ENCODE assay signal across 10 cellular contexts in genomic region chr1:67144696-67145095, GRCh38. TPM values are rescaled to one million over a fixed set of nuclear protein-coding genes. Genes with fewer than 3 reads are reported as not detected.
A peak's percentile ranks its signal among the peaks of the same experiment; 100 is the strongest.
DNase-seq lines count a peak whose midpoint lies in the region; ATAC-seq and TF ChIP-seq lines count a peak whose summit lies in the region.
"Had no signal": no experiment of that assay in that cellular context is flagged by ENCODE, and none has a peak within 500 bp of the region (broad histone marks: within the 10 kb centered on the region; RNA-seq: fewer than 3 reads in every experiment).

No MANE protein-coding gene starts in this region.

- no peaks in the 10 kb centered on the region for H4K20me1 ChIP-seq in GM23248 (ENCODE audit: insufficient read depth)

- H3K27me3 ChIP-seq in CD8-positive, alpha-beta T cell (ENCODE audit: insufficient read depth, low read length) = no peaks in the 10 kb centered on the region
- H3K27me3 ChIP-seq in GM23248 (replicated peaks; ENCODE audit: insufficient read depth) = no peaks in the 10 kb centered on the region

- CTCF ChIA-PET in CD8-positive, alpha-beta T cell (lab: Charles Lee) = interaction anchor here (0.6 to 11.5 kb wide), 20 partner anchors 10 to 642 kb away, joined by 3 to 234 read pairs (median 4); partner anchors contain the start of genes C1orf141 and SLC35D1

- in situ Hi-C loops in GM23248 (cut with MboI) = loop anchor here (5.0 kb wide), 2 partner anchors 147 to 382 kb away; no protein-coding TSS in a partner anchor

- H3K36me3 Mint-ChIP-seq in CD8-positive, alpha-beta T cell = no peaks in the 10 kb centered on the region

- no peaks in the 10 kb centered on the region for H3K36me3 ChIP-seq in CD8-positive, alpha-beta T cell (ENCODE audit: insufficient read depth, low read length)
- H3K36me3 ChIP-seq in GM23248 (ENCODE audit: low read depth) = no peaks in the 10 kb centered on the region

- no peak overlapping the region for H3K27ac ChIP-seq in CD8-positive, alpha-beta T cell (ENCODE audit: low read depth, low read length)
- H3K27ac ChIP-seq in GM23248 = no peak overlapping the region

- H3K9me3 Mint-ChIP-seq in CD8-positive, alpha-beta T cell = no peaks in the 10 kb centered on the region

- H3K27ac Mint-ChIP-seq in CD8-positive, alpha-beta T cell = peak overlapping the region; percentile 20

- no peaks in the 10 kb centered on the region for H3F3A ChIP-seq in GM23248 (ENCODE audit: insufficient read depth)

- H3K4me3 ChIP-seq in CD8-positive, alpha-beta T cell (ENCODE audit: low read depth, low read length) = no peak overlapping the region
- no peak overlapping the region for H3K4me3 ChIP-seq in GM23248

- peak overlapping the region; percentile 27 for H3K4me3 Mint-ChIP-seq in CD8-positive, alpha-beta T cell

- H3K4me2 ChIP-seq in GM23248 (ENCODE audit: unreplicated experiment) = no peak overlapping the region

- H3K9me2 ChIP-seq in GM23248 (ENCODE audit: insufficient read depth) = no peaks in the 10 kb centered on the region

- H3K27me3 Mint-ChIP-seq in CD8-positive, alpha-beta T cell (ENCODE audit: low read depth) = no peaks in the 10 kb centered on the region

- peak; percentile 83 for TF ChIP-seq CTCF in CD8-positive, alpha-beta T cell (IDR thresholded peaks at IDR 0.05)

- peaks cover 45% of the 10 kb centered on the region for H3K4me1 Mint-ChIP-seq in CD8-positive, alpha-beta T cell (ENCODE audit: low read depth)

- no peak overlapping the region for H3K9ac ChIP-seq in GM23248

- intact Hi-C loops in CD8-positive, alpha-beta T cell (cut with DNase I, micrococcal nuclease) = loop anchor here (1.0 to 10.0 kb wide), 6 partner anchors 42 to 358 kb away; partner anchors contain the start of gene SERBP1 (in 1 of the 2)

- peak in 3 of 7 experiments; percentile 26 to 37 (median 26) for DNase-seq in CD8-positive, alpha-beta T cell
- peak; percentile 25 for DNase-seq in GM23248
- peak; percentile 38 for DNase-seq in activated CD4-positive, alpha-beta T cell treated with anti-CD3 and anti-CD28 coated beads for 48 hours
- DNase-seq in iris pigment epithelial cell (ENCODE audit: low read depth) = peak; percentile 17
- DNase-seq in DMS153 treated with DMSO at 0.1 percent for 48 hours (lab: John Stamatoyannopoulos, UW; ENCODE audit: unreplicated experiment) = no peak
- DNase-seq in NCI-H2196 (lab: John Stamatoyannopoulos, UW; ENCODE audit: unreplicated experiment) = no peak
- DNase-seq: NCI-H226 had no signal

- WGBS in GM23248 (ENCODE audit: low coverage in 1 of 2, low lambda C conversion rate in 2 of 2, missing lambda C conversion rate in 2 of 2), 2 experiments = 81 to 95% methylated on average over 2 of the region's 2 CpGs

- H3K9me3 ChIP-seq in CD8-positive, alpha-beta T cell (ENCODE audit: low read length) = no peaks in the 10 kb centered on the region
- no peaks in the 10 kb centered on the region for H3K9me3 ChIP-seq in GM23248 (ENCODE audit: low read depth)

- ATAC-seq in CD8-positive, alpha-beta T cell = peak; percentile 27
- ATAC-seq in GM19455 (IDR thresholded peaks at IDR 0.05; ENCODE audit: unreplicated experiment) (no peak), HG03521 (IDR thresholded peaks at IDR 0.05; ENCODE audit: unreplicated experiment) (no peak)

- no peak overlapping the region for H2AFZ ChIP-seq in GM23248

- POLR2A ChIA-PET in CD8-positive, alpha-beta T cell (lab: Charles Lee) = interaction anchor here (1.9 kb wide), 1 partner anchor 92 kb away, joined by 6 read pairs; the partner anchor contains the start of gene SLC35D1

- peaks cover 22% of the 10 kb centered on the region for H3K4me1 ChIP-seq in CD8-positive, alpha-beta T cell (ENCODE audit: insufficient read depth, low read length)
- peaks cover 4% of the 10 kb centered on the region; the same call in 1 of the 2 replicates for H3K4me1 ChIP-seq in GM23248 (ENCODE audit: insufficient read depth)

- no peaks in the 10 kb centered on the region for H3K79me2 ChIP-seq in GM23248 (ENCODE audit: insufficient read depth)

RNA-seq across cellular contexts. Expression of gene C1orf141, which starts 9.9 kb away (rescaled TPM):
- total RNA-seq in CD8-positive, alpha-beta T cell = not detected
- not detected in 2 replicates for total RNA-seq in GM23248 (2014; rRNA removed; shearing (Covaris generic))
- not detected in 2 replicates for polyA plus RNA-seq in GM23248 (2016; fragmentation: Nextera tagmentation; extraction: Ambion mirVana)
- total RNA-seq: endothelial cell of umbilical vein had no signal
- polyA plus RNA-seq: endothelial cell of umbilical vein had no signal

RNA-seq across cellular contexts. Expression of gene IL23R, which starts 21.6 kb away (rescaled TPM):
- total RNA-seq in CD8-positive, alpha-beta T cell = under 1 TPM in 1 of 2 experiments, not detected in 1; 0.11 TPM
- not detected in 2 replicates for total RNA-seq in GM23248 (2014; rRNA removed; shearing (Covaris generic))
- not detected in 2 replicates for polyA plus RNA-seq in GM23248 (2016; fragmentation: Nextera tagmentation; extraction: Ambion mirVana)
- total RNA-seq: endothelial cell of umbilical vein had no signal
- polyA plus RNA-seq: endothelial cell of umbilical vein had no signal

Comparison
In these comparisons a context has a peak if more than half of its experiments do, and no peak if none do; other contexts are left out.
1. DNase-seq: peak in GM23248 (single experiment), activated CD4-positive, alpha-beta T cell treated with anti-CD3 and anti-CD28 coated beads for 48 hours (single experiment) and iris pigment epithelial cell (single experiment); none in DMS153 treated with DMSO at 0.1 percent for 48 hours (single experiment) and NCI-H2196 (single experiment).